In the genomic region with DNA sequence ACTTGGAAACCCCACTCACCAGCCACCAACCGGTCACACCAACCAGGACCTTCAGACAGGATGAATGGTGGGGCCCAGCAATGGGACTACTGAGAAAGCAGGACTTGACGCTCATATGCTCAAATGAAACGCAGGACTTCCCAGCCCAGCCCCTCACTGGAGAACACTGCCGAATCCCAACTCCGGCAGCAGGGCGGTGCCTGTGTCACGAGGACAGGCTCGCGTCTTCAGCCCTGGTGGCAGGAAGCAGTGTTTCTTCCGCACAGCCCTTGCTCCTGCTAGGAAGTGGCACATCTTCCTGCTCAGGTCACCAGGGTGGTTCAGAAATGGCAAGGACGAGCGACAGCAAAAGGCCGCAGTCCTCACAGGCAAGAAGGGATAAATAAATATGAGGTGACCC, we compare ENCODE assay signal across 22 cellular contexts. TPM values are rescaled to one million over a fixed set of nuclear protein-coding genes. Genes with fewer than 3 reads are reported as not detected.
DNase-seq lines count a peak whose midpoint lies in the region; ATAC-seq and TF ChIP-seq lines count a peak whose summit lies in the region.
"Had no signal": no experiment of that assay in that cellular context is flagged by ENCODE, and none has a peak within 500 bp of the region (broad histone marks: within the 10 kb centered on the region; RNA-seq: fewer than 3 reads in every experiment).

No MANE protein-coding gene starts in this region.

- peaks cover 74 to 80% of the 10 kb centered on the region in 2 donors for H3K36me3 Mint-ChIP-seq in CD14-positive monocyte
- peaks cover 17 to 26% (median 18%) of the 10 kb centered on the region in 3 experiments for H3K36me3 Mint-ChIP-seq in H9 (ENCODE audit: insufficient read depth in 1 of 3, low read depth in 3 of 3)
- peaks cover 15% of the 10 kb centered on the region for H3K36me3 Mint-ChIP-seq in endothelial cell (ENCODE audit: low read depth, unreplicated experiment)
- H3K36me3 Mint-ChIP-seq in neural crest cell (ENCODE audit: low read depth), result peaks cover 41% of the 10 kb centered on the region

- no peaks in the 10 kb centered on the region for H3K9me3 ChIP-seq in H9 (ENCODE audit: control insufficient read depth, low read depth, low read length)
- H3K9me3 ChIP-seq: SJCRH30 had no signal

- H3K4me2 ChIP-seq in H9 (ENCODE audit: insufficient read depth, insufficient read length, low read length), result no peak overlapping the region
- H3K4me2 ChIP-seq: BLaER1 treated with 17β-estradiol and CSF1 and Interleukin-3, amounts not matched to agents 10 nM and 100 nM; KMS-11 had no signal

- H4K5ac ChIP-seq in H9 (ENCODE audit: insufficient read length, low read depth, low read length), result no peak overlapping the region

- H4K91ac ChIP-seq in H9 (ENCODE audit: insufficient read length, low read depth, low read length), result no peak overlapping the region

- H3K79me2 ChIP-seq in H9 (ENCODE audit: insufficient read depth, low read length), result no peaks in the 10 kb centered on the region

- H3K27me3 ChIP-seq in H9 (ENCODE audit: insufficient read depth, low read length), result no peaks in the 10 kb centered on the region
- H3K27me3 ChIP-seq: BLaER1 treated with 17β-estradiol and CSF1 and Interleukin-3, amounts not matched to agents 10 nM and 100 nM; SJCRH30 had no signal

- DNase-seq in CD14-positive monocyte (ENCODE audit: low spot score) (no peak), H9 (peak; percentile 34), endothelial cell (ENCODE audit: low spot score) (peak; percentile 10), neural crest cell (ENCODE audit: low read depth, low spot score) (no peak), DMS153 treated with DMSO at 0.1 percent for 48 hours (lab: John Stamatoyannopoulos, UW; ENCODE audit: unreplicated experiment) (no peak), globus pallidus (ENCODE audit: low spot score) (no peak)
- DNase-seq in stimulated activated CD4-positive, alpha-beta T cell treated with anti-CD3 and anti-CD28 coated beads, Interleukin-2, amount 100 ng/mL, for 24 hours, result no peak
- DNase-seq: 8988T; Calu3; CD8-positive, alpha-beta memory T cell; DMS53; GDM1; NCI-H1105; NCI-H2029 treated with DMSO at 0.1 percent for 48 hours; NCI-H2171; NCI-H524 treated with DMSO at 0.1 percent for 48 hours; NCI-H82; SJCRH30 had no signal

- no peak overlapping the region for H3K18ac ChIP-seq in H9 (ENCODE audit: insufficient read length, low read depth, low read length)

- H3T11ph ChIP-seq in H9 (ENCODE audit: low read length), result no peak overlapping the region

- H3K4me1 ChIP-seq in H9 (ENCODE audit: insufficient read depth, low read length), result no peaks in the 10 kb centered on the region
- H3K4me1 ChIP-seq: SJCRH30 had no signal

- no peaks in the 10 kb centered on the region for H3K23me2 ChIP-seq in H9 (ENCODE audit: insufficient read length, low read depth, low read length, poor library complexity, severe bottlenecking)

- peaks cover 0 to 10% (median 0%) of the 10 kb centered on the region in 7 donors for H3K9me3 Mint-ChIP-seq in CD14-positive monocyte
- H3K9me3 Mint-ChIP-seq in H9, result peaks cover 5 to 8% of the 10 kb centered on the region in 2 experiments; a peak in 4 of 5 replicates
- H3K9me3 Mint-ChIP-seq in endothelial cell (ENCODE audit: unreplicated experiment), result no peaks in the 10 kb centered on the region
- peaks cover 14% of the 10 kb centered on the region for H3K9me3 Mint-ChIP-seq in neural crest cell
- H3K9me3 Mint-ChIP-seq: CD8-positive, alpha-beta memory T cell had no signal

- H3K27ac Mint-ChIP-seq in CD14-positive monocyte (peak overlapping the region; percentile 23 to 95 (median 62)), H9 (no peak overlapping the region; a peak in 1 of 7 replicates), endothelial cell (ENCODE audit: unreplicated experiment) (no peak overlapping the region), neural crest cell (ENCODE audit: unreplicated experiment) (peak overlapping the region; percentile 65)

- no peak overlapping the region for H3K27ac ChIP-seq in H9 (ENCODE audit: insufficient read length, low read depth, low read length)
- H3K27ac ChIP-seq: BLaER1 treated with 17β-estradiol and CSF1 and Interleukin-3, amounts not matched to agents 10 nM and 100 nM; HL-60; KMS-11; SJCRH30 had no signal

- H4K20me1 ChIP-seq in H9 (ENCODE audit: control insufficient read depth, insufficient read depth, insufficient read length), result no peaks in the 10 kb centered on the region

- no peak overlapping the region for H3K23ac ChIP-seq in H9 (ENCODE audit: insufficient read length, low read depth, low read length)

- no peak overlapping the region for H2BK120ac ChIP-seq in H9 (ENCODE audit: low read depth, low read length, poor library complexity, severe bottlenecking)

- H3K27me3 Mint-ChIP-seq in CD14-positive monocyte (ENCODE audit: low read depth in 3 of 3) (peaks cover 0 to 2% (median 2%) of the 10 kb centered on the region in 3 donors), H9 (ENCODE audit: low read depth) (peaks cover 13% of the 10 kb centered on the region), endothelial cell (ENCODE audit: unreplicated experiment) (no peaks in the 10 kb centered on the region), neural crest cell (ENCODE audit: low read depth) (no peaks in the 10 kb centered on the region)
- H3K27me3 Mint-ChIP-seq: CD8-positive, alpha-beta memory T cell had no signal

- peaks cover 26% of the 10 kb centered on the region for H3K4me1 Mint-ChIP-seq in CD14-positive monocyte
- H3K4me1 Mint-ChIP-seq in H9, result peaks cover 0 to 8% of the 10 kb centered on the region in 2 experiments; a peak in 2 of 4 replicates
- no peaks in the 10 kb centered on the region for H3K4me1 Mint-ChIP-seq in endothelial cell (ENCODE audit: unreplicated experiment)
- no peaks in the 10 kb centered on the region for H3K4me1 Mint-ChIP-seq in neural crest cell

- H2BK15ac ChIP-seq in H9 (ENCODE audit: low read depth, low read length), result no peak overlapping the region

- no peak overlapping the region for H2AK5ac ChIP-seq in H9 (ENCODE audit: insufficient read length, low read length)

- no peak overlapping the region for H2AFZ ChIP-seq in H9 (ENCODE audit: low read length)

- H3K9ac ChIP-seq in H9 (ENCODE audit: extremely low read depth, insufficient read length, low read length), result no peak overlapping the region
- H3K9ac ChIP-seq: BLaER1 treated with 17β-estradiol and CSF1 and Interleukin-3, amounts not matched to agents 10 nM and 100 nM; KMS-11 had no signal

- no peak overlapping the region for H2BK12ac ChIP-seq in H9 (ENCODE audit: insufficient read length, low read depth, low read length)

- H2BK5ac ChIP-seq in H9 (ENCODE audit: insufficient read length, low read length), result no peak overlapping the region

- ATAC-seq in GM19467 (IDR thresholded peaks at IDR 0.05; ENCODE audit: unreplicated experiment), result no peak

- H3K56ac ChIP-seq in H9 (ENCODE audit: insufficient read length, low read depth, low read length), result no peak overlapping the region

- H2BK20ac ChIP-seq in H9 (ENCODE audit: low read depth, low read length, poor library complexity, severe bottlenecking), result no peak overlapping the region

- no peaks in the 10 kb centered on the region for H3K79me1 ChIP-seq in H9 (ENCODE audit: insufficient read depth, low read depth, low read length, poor library complexity, severe bottlenecking)

- no peak overlapping the region for H3K4ac ChIP-seq in H9 (ENCODE audit: low read depth, low read length)

- no peak overlapping the region for H3K14ac ChIP-seq in H9 (ENCODE audit: insufficient read depth, low read length)

- no peak overlapping the region for H3K4me3 Mint-ChIP-seq in CD14-positive monocyte
- no peak overlapping the region for H3K4me3 Mint-ChIP-seq in H9
- H3K4me3 Mint-ChIP-seq in endothelial cell (ENCODE audit: unreplicated experiment), result no peak overlapping the region
- no peak overlapping the region for H3K4me3 Mint-ChIP-seq in neural crest cell
- H3K4me3 Mint-ChIP-seq: CD8-positive, alpha-beta memory T cell had no signal

- no peak overlapping the region for H4K8ac ChIP-seq in H9 (replicated peaks; ENCODE audit: insufficient read length, low read depth, low read length)

- WGBS in H9 (ENCODE audit: extremely low coverage, insufficient read length, low lambda C conversion rate), result no CpG with 5 or more reads among the region's 13 CpGs

- TF ChIP-seq CTCF in CD14-positive monocyte (IDR thresholded peaks at IDR 0.05) (no peak), H9 (conservative IDR thresholded peaks at IDR 0.05) (0 out of 3 replicates have a peak, but pooled peaks have one; percentile 14), endothelial cell (IDR thresholded peaks at IDR 0.05; ENCODE audit: unreplicated experiment) (no peak), neural crest cell (conservative IDR thresholded peaks at IDR 0.05) (no peak)

- intact Hi-C loops in CD14-positive monocyte (cut with micrococcal nuclease), result loop anchor here in 1 of 2 donors (2.0 to 10.0 kb wide), 2 partner anchors 13 to 157 kb away; partner anchors contain the start of gene ATP1A1

RNA-seq across cellular contexts. Expression of gene CD58, which starts 38.9 kb away (rescaled TPM):
- polyA plus RNA-seq in CD14-positive monocyte, result 100 to 1,000 TPM; 128 to 168 TPM
- total RNA-seq in H9 (2021) (4.3 and 4.9 TPM in 2 replicates), endothelial cell (ENCODE audit: unreplicated experiment) (9.0 TPM), neural crest cell (7.1 and 9.0 TPM in 2 replicates)

Comparison
In these comparisons a context has a peak if more than half of its experiments do, and no peak if none do; other contexts are left out.
1. DNase-seq: peak in H9 (single experiment) and endothelial cell (single experiment); none in CD14-positive monocyte (single experiment), neural crest cell (single experiment), DMS153 treated with DMSO at 0.1 percent for 48 hours (single experiment), stimulated activated CD4-positive, alpha-beta T cell treated with anti-CD3 and anti-CD28 coated beads, Interleukin-2, amount 100 ng/mL, for 24 hours (0 of 2) and globus pallidus (single experiment).
2. H3K27ac Mint-ChIP-seq: peak in CD14-positive monocyte (7 of 7) and neural crest cell (single experiment); none in H9 (0 of 3) and endothelial cell (single experiment).